Comparison of ENCODE assay signal across 7 cellular contexts in the genomic region with DNA sequence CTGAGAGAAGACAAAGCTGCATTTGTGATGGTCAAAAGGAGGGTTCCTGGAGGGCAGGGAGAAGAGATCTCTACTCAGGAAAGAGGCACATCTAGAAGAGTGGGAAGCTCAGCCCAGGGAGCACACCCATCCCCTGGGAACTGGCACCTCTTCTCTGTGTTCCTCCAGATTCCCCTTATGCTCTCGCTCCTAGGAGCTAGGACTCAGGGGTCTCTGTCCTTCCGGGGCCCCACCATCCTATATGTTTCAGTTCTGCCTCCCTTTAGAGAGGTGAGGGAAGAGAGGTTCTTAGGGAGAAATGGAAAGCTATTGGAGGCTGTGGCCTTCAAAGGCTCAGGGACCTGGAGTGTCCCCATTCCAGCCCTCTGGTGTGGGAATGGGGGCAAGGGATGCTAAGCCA.
"Had no signal": no experiment of that assay in that cellular context is flagged by ENCODE, and none has a peak within 500 bp of the region (broad histone marks: within the 10 kb centered on the region; RNA-seq: fewer than 3 reads in every experiment).

No MANE protein-coding gene starts in this region.

- FAIRE-seq: H54 had no signal

- H3K36me3 Mint-ChIP-seq: IgD-negative memory B cell had no signal

- H3K27ac Mint-ChIP-seq: H9 had no signal

- DNase-seq: GM23248, GOT3, H9, HCEC 1CT, KBM-7 had no signal

- H3K9me3 Mint-ChIP-seq: IgD-negative memory B cell had no signal

- H3K27ac ChIP-seq: GM23248 had no signal
